Comparison of ENCODE assay signal across 11 cellular contexts in genomic region chr3:183295211-183295610, GRCh38. TPM values are rescaled to one million over a fixed set of nuclear protein-coding genes. Genes with fewer than 3 reads are reported as not detected.
DNase-seq lines count a peak whose midpoint lies in the region; ATAC-seq and TF ChIP-seq lines count a peak whose summit lies in the region.
"Had no signal": no experiment of that assay in that cellular context is flagged by ENCODE, and none has a peak within 500 bp of the region (broad histone marks: within the 10 kb centered on the region; RNA-seq: fewer than 3 reads in every experiment).

No MANE protein-coding gene starts in this region.

- H2AFZ ChIP-seq in HCT116 (ENCODE audit: low read depth, low read length, poor library complexity, severe bottlenecking), result no peak overlapping the region

- RAD21 ChIA-PET in HCT116 (lab: Charles Lee; ENCODE audit: low non-redundant PET in 1 of 2, low total read pairs in 2 of 2, uncharacterized antibody in 2 of 2, unreplicated experiment in 2 of 2), result no interaction called here

- TF ChIP-seq RAD21 in HCT116 (IDR thresholded peaks at IDR 0.05; ENCODE audit: low read depth), result no peak

- POLR2A ChIA-PET in HCT116 (lab: Charles Lee), result no interaction called here

- no peak overlapping the region for H3K27ac ChIP-seq in HCT116 (ENCODE audit: low read depth, low read length)
- H3K27ac ChIP-seq: transverse colon had no signal

- peaks cover 0 to 8% of the 10 kb centered on the region in 2 experiments; a peak in 2 of 4 replicates for H3K4me1 ChIP-seq in HCT116 (ENCODE audit: control insufficient read depth in 1 of 2, insufficient read depth in 2 of 2, low read length in 2 of 2)

- no peaks in the 10 kb centered on the region for H3K36me3 ChIP-seq in HCT116 (ENCODE audit: control insufficient read depth in 1 of 2, insufficient read depth in 2 of 2, low read length in 2 of 2)
- H3K36me3 ChIP-seq: transverse colon had no signal

- ATAC-seq in HCT116 (no peak), GM21447 (IDR thresholded peaks at IDR 0.05; ENCODE audit: unreplicated experiment) (no peak), GM19452 (IDR thresholded peaks at IDR 0.05; ENCODE audit: unreplicated experiment) (no peak)

- H3K27me3 ChIP-seq in HCT116 (ENCODE audit: insufficient read depth, low read length), result no peaks in the 10 kb centered on the region
- H3K27me3 ChIP-seq: transverse colon had no signal

- DNase-seq in HCT116 (ENCODE audit: low read depth, low spot score), result no peak
- peak; percentile 30 for DNase-seq in SIG-M5 (lab: John Stamatoyannopoulos, UW)
- peak; percentile 88 for DNase-seq in fibroblast of peridontal ligament (ENCODE audit: extremely low read depth)
- DNase-seq in skeletal muscle cell (ENCODE audit: low read depth), result peak; percentile 93
- no peak for DNase-seq in D341Med (ENCODE audit: low spot score)
- DNase-seq in NCI-H1048 (lab: John Stamatoyannopoulos, UW), result no peak
- DNase-seq: activated CD4-positive, alpha-beta T cell treated with anti-CD3 and anti-CD28 coated beads, Interleukin-2, amount 50 U/mL, for 48 hours; kidney; transverse colon had no signal

- H3K9me2 ChIP-seq in HCT116 (ENCODE audit: insufficient read depth), result no peaks in the 10 kb centered on the region

- intact Hi-C loops in HCT116 (cut with micrococcal nuclease), result no loop called here

- no peak for TF ChIP-seq POLR2A in HCT116 (IDR thresholded peaks at IDR 0.05; ENCODE audit: borderline replicate concordance, extremely low read depth, insufficient read depth, insufficient read length)

- H3K9me3 ChIP-seq in HCT116 (ENCODE audit: control insufficient read depth in 1 of 2, insufficient read depth in 1 of 2, low read depth in 1 of 2, low read length in 2 of 2), result no peaks in the 10 kb centered on the region
- H3K9me3 ChIP-seq: transverse colon had no signal

- no peak overlapping the region for H3K9ac ChIP-seq in HCT116 (ENCODE audit: low read length)

- no peaks in the 10 kb centered on the region for H3K79me2 ChIP-seq in HCT116 (ENCODE audit: insufficient read depth, low read length)

- TF ChIP-seq CTCF in HCT116 (IDR thresholded peaks at IDR 0.05 in 2 of 3, conservative IDR thresholded peaks at IDR 0.05 in 1 of 3; ENCODE audit: borderline replicate concordance in 1 of 3, insufficient read depth in 1 of 3, low read depth in 2 of 3, low read length in 2 of 3), result no peak

- no TSS peak for BruUV-seq in HCT116 (replicated peaks; lab: Mats Ljungman, UMichigan)

- H3K4me2 ChIP-seq in HCT116 (ENCODE audit: low read length), result no peak overlapping the region

- CTCF ChIA-PET in HCT116 (lab: Charles Lee), result no interaction called here

- H4K20me1 ChIP-seq in HCT116 (ENCODE audit: insufficient read depth), result no peaks in the 10 kb centered on the region

- H3K4me3 ChIP-seq in HCT116 (replicated peaks in 1 of 2; ENCODE audit: low read depth in 1 of 2, low read length in 2 of 2) (no peak overlapping the region), skeletal muscle cell (ENCODE audit: low read depth, low read length) (no peak overlapping the region)
- H3K4me3 ChIP-seq: transverse colon had no signal

TF ChIP-seq in HCT116, 20 proteins besides CTCF, POLR2A, EP300 and RAD21:
- TF ChIP-seq SP1 (IDR thresholded peaks at IDR 0.05; ENCODE audit: low read depth) (peak; percentile 24; the same call in 1 of the 2 replicates), CEBPB (IDR thresholded peaks at IDR 0.05; ENCODE audit: low read depth) (peak; percentile 88), FOSL1 (IDR thresholded peaks at IDR 0.05; ENCODE audit: low read depth) (no peak)

RNA-seq across cellular contexts. Expression of gene B3GNT5, which starts 42.2 kb away (rescaled TPM):
- total RNA-seq in HCT116 (2021; ENCODE audit: unreplicated experiment), result 25.3 TPM
- polyA plus RNA-seq in HCT116 (2012), result 9.6 and 9.7 TPM in 2 replicates

Comparison
In these comparisons a context has a peak if more than half of its experiments do, and no peak if none do; other contexts are left out.
1. DNase-seq: peak in SIG-M5 (single experiment), fibroblast of peridontal ligament (single experiment) and skeletal muscle cell (single experiment); none in HCT116 (single experiment), D341Med (single experiment) and NCI-H1048 (single experiment).